In the genomic region with DNA sequence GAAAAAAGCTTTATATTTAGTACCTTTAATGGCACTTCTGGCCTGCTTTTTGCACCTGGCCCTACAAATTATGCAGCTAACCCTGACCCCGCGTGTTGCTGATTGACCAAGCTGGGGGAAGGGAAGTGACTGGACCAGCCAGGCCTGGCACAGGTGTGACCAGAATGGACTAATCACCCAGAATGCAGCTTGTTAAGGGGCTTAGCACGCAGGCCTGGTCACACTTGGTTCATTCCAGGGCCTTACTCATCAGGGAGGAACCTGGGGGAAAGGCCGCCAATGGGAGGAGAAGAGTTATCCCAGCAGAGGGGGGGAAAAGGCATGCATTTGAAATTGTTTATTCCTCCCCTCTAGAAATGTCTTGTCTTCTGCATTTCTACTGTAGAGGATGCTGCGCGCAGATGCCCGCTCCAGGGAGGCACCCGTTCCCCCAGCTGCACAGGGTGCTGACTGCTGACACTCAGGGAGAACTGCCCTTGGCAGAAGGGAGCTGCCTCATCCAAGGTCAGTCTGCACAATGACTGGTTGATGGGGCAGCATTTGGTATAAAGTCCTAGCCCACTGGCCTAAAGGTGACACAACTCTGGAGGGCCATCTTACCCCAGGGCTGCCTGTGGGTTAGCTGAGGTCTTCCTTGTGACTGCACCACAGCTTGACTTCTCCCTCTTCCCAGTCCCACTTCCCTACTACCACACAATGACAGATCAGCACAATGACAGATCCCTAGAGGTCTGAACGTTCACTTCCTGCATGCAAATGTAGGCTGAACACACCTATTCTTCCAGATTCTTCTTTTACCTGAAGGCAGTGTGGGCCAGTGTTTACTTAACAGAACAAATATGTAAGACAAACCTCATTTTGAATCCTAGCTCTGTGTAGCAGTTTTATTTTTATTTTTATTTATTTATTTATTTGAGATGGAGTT, we compare ENCODE assay signal across 13 cellular contexts. TPM values are rescaled to one million over a fixed set of nuclear protein-coding genes. Genes with fewer than 3 reads are reported as not detected.
DNase-seq lines count a peak whose midpoint lies in the region; ATAC-seq and TF ChIP-seq lines count a peak whose summit lies in the region.
"Had no signal": no experiment of that assay in that cellular context is flagged by ENCODE, and none has a peak within 500 bp of the region (broad histone marks: within the 10 kb centered on the region; RNA-seq: fewer than 3 reads in every experiment).

No MANE protein-coding gene starts in this region.

- peaks cover 47% of the 10 kb centered on the region for H3K4me1 ChIP-seq in ACC112 (ENCODE audit: control insufficient read depth, insufficient read depth, low read length, unreplicated experiment)
- peaks cover 25 to 79% (median 62%) of the 10 kb centered on the region in 4 donors for H3K4me1 ChIP-seq in liver (ENCODE audit: control insufficient read depth in 4 of 4, insufficient read depth in 4 of 4, low read length in 3 of 4)
- H3K4me1 ChIP-seq in SK-N-SH (ENCODE audit: control insufficient read depth in 1 of 2, insufficient read depth in 2 of 2, low read depth in 1 of 2, low read length in 1 of 2): peaks cover 0 to 6% of the 10 kb centered on the region in 2 experiments; a peak in 1 of 4 replicates

- H3K9ac ChIP-seq in liver (ENCODE audit: low read depth in 1 of 2, low read length in 2 of 2) (no peak overlapping the region), SK-N-SH (no peak overlapping the region)
- H3K9ac ChIP-seq: KMS-11 had no signal

- H3F3A ChIP-seq in SK-N-SH (replicated peaks; ENCODE audit: insufficient read depth): peaks cover 9% of the 10 kb centered on the region

- WGBS in liver: 67% methylated on average over 9 of the region's 9 CpGs
- 69% methylated on average over 9 of the region's 9 CpGs for WGBS in SK-N-SH (ENCODE audit: low lambda C conversion rate)

- H3K27me3 ChIP-seq in ACC112 (ENCODE audit: insufficient read depth, low read length) (no peaks in the 10 kb centered on the region), liver (ENCODE audit: control insufficient read depth in 4 of 4, insufficient read depth in 4 of 4, low read length in 3 of 4) (no peaks in the 10 kb centered on the region), SK-N-SH (ENCODE audit: insufficient read depth) (no peaks in the 10 kb centered on the region)
- H3K27me3 ChIP-seq: upper lobe of left lung had no signal

- no peaks in the 10 kb centered on the region for H4K20me1 ChIP-seq in SK-N-SH (ENCODE audit: insufficient read depth)

- TF ChIP-seq EP300 in SK-N-SH (IDR thresholded peaks at IDR 0.05; ENCODE audit: borderline replicate concordance in 1 of 2, low read depth in 1 of 2, low read length in 1 of 2): no peak

- H3K27ac ChIP-seq in ACC112 (ENCODE audit: low read depth, low read length): peak overlapping the region; percentile 91
- H3K27ac ChIP-seq in liver (ENCODE audit: low read depth in 1 of 2, low read length in 2 of 2): peak overlapping the region; percentile 27 to 35
- H3K27ac ChIP-seq in SK-N-SH (ENCODE audit: low read depth in 2 of 2, low read length in 1 of 2): no peak overlapping the region
- H3K27ac ChIP-seq: KMS-11, upper lobe of left lung had no signal

- H3K79me2 ChIP-seq in ACC112 (ENCODE audit: control insufficient read depth, insufficient read depth, low read length, unreplicated experiment) (no peaks in the 10 kb centered on the region), SK-N-SH (ENCODE audit: insufficient read depth) (no peaks in the 10 kb centered on the region)

- POLR2A ChIA-PET in SK-N-SH (lab: Yijun Ruan, JAX): interaction anchor here (0.6 kb wide), 1 partner anchor 25 kb away, joined by 3 read pairs; no protein-coding TSS in a partner anchor

- ATAC-seq in HG03025 (IDR thresholded peaks at IDR 0.05; ENCODE audit: low FRiP score, unreplicated experiment): no peak

- H3K36me3 ChIP-seq in ACC112 (ENCODE audit: insufficient read depth, low read length) (peaks cover 23% of the 10 kb centered on the region; the same call in 1 of the 2 replicates), liver (ENCODE audit: control insufficient read depth in 4 of 4, insufficient read depth in 3 of 4, low read depth in 1 of 4, low read length in 3 of 4) (peaks cover 10 to 55% (median 38%) of the 10 kb centered on the region in 4 donors), SK-N-SH (replicated peaks in 1 of 2; ENCODE audit: control insufficient read depth in 1 of 2, insufficient read depth in 2 of 2, low read length in 1 of 2) (no peaks in the 10 kb centered on the region)

- no peaks in the 10 kb centered on the region for H3K9me2 ChIP-seq in SK-N-SH

- H3K4me3 ChIP-seq in ACC112 (ENCODE audit: low read depth, low read length) (no peak overlapping the region), cardiac fibroblast (replicated peaks in 1 of 2; ENCODE audit: low read depth in 2 of 2, low read length in 2 of 2) (no peak overlapping the region), liver (ENCODE audit: low read depth in 1 of 3, low read length in 3 of 3) (no peak overlapping the region), SK-N-SH (ENCODE audit: low read depth in 2 of 2, low read length in 1 of 2) (no peak overlapping the region)
- H3K4me3 ChIP-seq: upper lobe of left lung had no signal

- TF ChIP-seq CTCF in cardiac fibroblast (IDR thresholded peaks at IDR 0.05; ENCODE audit: low read depth, low read length) (no peak), liver (IDR thresholded peaks at IDR 0.05; ENCODE audit: low read depth, low read length, missing input control) (no peak), SK-N-SH (IDR thresholded peaks at IDR 0.05) (no peak)

- H3K4me2 ChIP-seq in SK-N-SH: no peak overlapping the region
- H3K4me2 ChIP-seq: KMS-11 had no signal

- CTCF ChIA-PET in SK-N-SH (lab: Yijun Ruan, JAX): no interaction called here

- TF ChIP-seq RAD21 in liver (IDR thresholded peaks at IDR 0.05): no peak
- no peak for TF ChIP-seq RAD21 in SK-N-SH (IDR thresholded peaks at IDR 0.05; ENCODE audit: low read length)

- H3K9me3 ChIP-seq in liver (ENCODE audit: control insufficient read depth in 4 of 4, low read length in 3 of 4): no peaks in the 10 kb centered on the region
- H3K9me3 ChIP-seq in SK-N-SH: no peaks in the 10 kb centered on the region
- H3K9me3 ChIP-seq: upper lobe of left lung had no signal

- H2AFZ ChIP-seq in ACC112 (ENCODE audit: low read length, unreplicated experiment) (no peak overlapping the region), SK-N-SH (ENCODE audit: low read depth) (no peak overlapping the region)

- DNase-seq in HT-29 (ENCODE audit: low spot score): peak; percentile 39
- peak; percentile 49 to 83 for DNase-seq in cardiac fibroblast (ENCODE audit: low read depth in 2 of 2)
- no peak for DNase-seq in SK-N-SH
- DNase-seq in NCI-H1694 treated with DMSO at 0.1 percent for 48 hours (lab: John Stamatoyannopoulos, UW): no peak
- DNase-seq in NCI-H2029 (lab: John Stamatoyannopoulos, UW): no peak
- DNase-seq: activated T-cell treated with anti-CD3 and anti-CD28 coated beads for 4 hours, C1 segment of cervical spinal cord, T-helper 9 cell had no signal

TF ChIP-seq in liver, 16 proteins besides CTCF, POLR2A, EP300 and RAD21:
- peak in 1 of 2 donors; percentile 24 for TF ChIP-seq HNF4A (conservative IDR thresholded peaks at IDR 0.05)
- TF ChIP-seq RXRA (IDR thresholded peaks at IDR 0.05): peak in 1 of 2 donors; percentile 56
- TF ChIP-seq SP1 (IDR thresholded peaks at IDR 0.05): no peak

TF ChIP-seq in SK-N-SH, 30 proteins besides CTCF, POLR2A, EP300 and RAD21 (continues in another document):
- TF ChIP-seq NFIC (IDR thresholded peaks at IDR 0.05; ENCODE audit: borderline replicate concordance) (no peak), ELF1 (IDR thresholded peaks at IDR 0.05) (no peak), YY1 (IDR thresholded peaks at IDR 0.05; ENCODE audit: low read depth) (no peak), SIN3A (IDR thresholded peaks at IDR 0.05; ENCODE audit: borderline replicate concordance, low read depth, low read length) (no peak), TCF12 (IDR thresholded peaks at IDR 0.05) (no peak), CHD2 (IDR thresholded peaks at IDR 0.05; ENCODE audit: low read length, partially characterized antibody) (no peak), RXRA (IDR thresholded peaks at IDR 0.05; ENCODE audit: borderline replicate concordance, low read depth) (no peak), EZH2phosphoT487 (IDR thresholded peaks at IDR 0.05; ENCODE audit: borderline replicate concordance, low read depth) (no peak), JUND (IDR thresholded peaks at IDR 0.05) (no peak), TEAD4 (IDR thresholded peaks at IDR 0.05; ENCODE audit: borderline replicate concordance, insufficient read depth) (no peak), POLR2AphosphoS5 (IDR thresholded peaks at IDR 0.05; ENCODE audit: low read depth, low read length) (no peak), FOSL2 (IDR thresholded peaks at IDR 0.05; ENCODE audit: borderline replicate concordance, low read depth) (no peak), GATA2 (CRISPR knock-in tag; IDR thresholded peaks at IDR 0.05) (no peak), MXI1 (IDR thresholded peaks at IDR 0.05; ENCODE audit: low read depth, low read length) (no peak), FOXM1 (IDR thresholded peaks at IDR 0.05; ENCODE audit: low read depth) (no peak)
- TF ChIP-seq, protein P1, sequence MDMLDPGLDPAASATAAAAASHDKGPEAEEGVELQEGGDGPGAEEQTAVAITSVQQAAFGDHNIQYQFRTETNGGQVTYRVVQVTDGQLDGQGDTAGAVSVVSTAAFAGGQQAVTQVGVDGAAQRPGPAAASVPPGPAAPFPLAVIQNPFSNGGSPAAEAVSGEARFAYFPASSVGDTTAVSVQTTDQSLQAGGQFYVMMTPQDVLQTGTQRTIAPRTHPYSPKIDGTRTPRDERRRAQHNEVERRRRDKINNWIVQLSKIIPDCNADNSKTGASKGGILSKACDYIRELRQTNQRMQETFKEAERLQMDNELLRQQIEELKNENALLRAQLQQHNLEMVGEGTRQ (IDR thresholded peaks at IDR 0.05; ENCODE audit: borderline replicate concordance, low read depth, low read length): no peak
- TF ChIP-seq, protein P2, sequence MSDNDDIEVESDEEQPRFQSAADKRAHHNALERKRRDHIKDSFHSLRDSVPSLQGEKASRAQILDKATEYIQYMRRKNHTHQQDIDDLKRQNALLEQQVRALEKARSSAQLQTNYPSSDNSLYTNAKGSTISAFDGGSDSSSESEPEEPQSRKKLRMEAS (IDR thresholded peaks at IDR 0.05; ENCODE audit: low read depth): no peak

RNA-seq across cellular contexts. Expression of a gene that starts 29.0 kb away (rescaled TPM):
- total RNA-seq in HT-29 (2014; rRNA removed; shearing (Covaris generic)): 316 and 325 TPM in 2 replicates
- 100 to 1,000 TPM; 495 to 815 TPM for total RNA-seq in liver
- 100 to 1,000 TPM; 271 to 705 TPM for polyA plus RNA-seq in liver
- 4.3 and 7.1 TPM in 2 replicates for polyA plus RNA-seq in SK-N-SH (2012; rRNA removed)
- polyA plus RNA-seq in SK-N-SH (2012; cell fraction: cytosol; rRNA removed): 3.5 and 5.3 TPM in 2 replicates
- 3.1 and 4.0 TPM in 2 replicates for polyA plus RNA-seq in SK-N-SH (2012; cell fraction: nucleus; rRNA removed)

RNA-seq across cellular contexts. Expression of a gene that starts 56.9 kb away (rescaled TPM):
- total RNA-seq in HT-29 (2014; rRNA removed; shearing (Covaris generic)): 26.7 and 27.6 TPM in 2 replicates
- 1 to 10 TPM; 2.2 to 3.5 TPM for total RNA-seq in liver
- polyA plus RNA-seq in liver: 1 to 10 TPM in 1 of 2 donors, under 1 TPM in 1; 0.96 to 2.5 TPM
- not detected in 2 replicates for polyA plus RNA-seq in SK-N-SH (2012; rRNA removed)
- polyA plus RNA-seq in SK-N-SH (2012; cell fraction: cytosol; rRNA removed): 0.01 TPM in 2 replicates
- 0.02 TPM in 1 of 2 replicates, not detected in the other for polyA plus RNA-seq in SK-N-SH (2012; cell fraction: nucleus; rRNA removed)

Comparison
In these comparisons a context has a peak if more than half of its experiments do, and no peak if none do; other contexts are left out.
1. H3K27ac ChIP-seq: peak in ACC112 (single experiment) and liver (2 of 2); none in SK-N-SH (0 of 2).
2. DNase-seq: peak in HT-29 (single experiment) and cardiac fibroblast (2 of 2); none in SK-N-SH (single experiment), NCI-H1694 treated with DMSO at 0.1 percent for 48 hours (single experiment) and NCI-H2029 (single experiment).